Comparison of ENCODE assay signal across 26 cellular contexts in the genomic region with DNA sequence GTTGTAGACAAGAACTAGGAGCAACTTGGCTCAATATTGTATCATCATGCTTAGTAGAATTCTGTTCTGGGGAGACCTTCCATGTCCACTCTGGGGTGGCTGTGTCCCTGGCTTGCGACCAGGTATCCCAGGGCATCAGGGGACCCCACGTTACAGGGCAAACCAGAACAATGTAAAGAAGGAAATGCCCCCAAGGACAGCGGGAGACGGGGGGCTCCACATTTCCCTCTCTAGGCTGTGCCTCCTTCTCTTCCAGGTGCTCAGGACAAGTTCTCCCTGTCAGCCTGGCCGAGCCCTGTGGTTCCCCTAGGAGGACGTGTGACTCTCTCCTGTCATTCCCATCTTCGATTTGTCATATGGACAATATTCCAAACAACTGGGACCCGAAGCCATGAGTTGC. TPM values are rescaled to one million over a fixed set of nuclear protein-coding genes. Genes with fewer than 3 reads are reported as not detected.
"Had no signal": no experiment of that assay in that cellular context is flagged by ENCODE, and none has a peak within 500 bp of the region (broad histone marks: within the 10 kb centered on the region; RNA-seq: fewer than 3 reads in every experiment).

No MANE protein-coding gene starts in this region.

- H3K36me3 Mint-ChIP-seq: activated naive CD8-positive, alpha-beta T cell; stimulated activated naive B cell treated with anti-CD40 and anti-IgM and Interleukin-4, amounts not matched to agents 10 μg/mL and 1 μg/mL and 100 μg/mL, for 72 hours had no signal

- H3K4me3 Mint-ChIP-seq: activated naive CD8-positive, alpha-beta T cell; neural crest cell; T-helper 17 cell had no signal

- DNase-seq: activated CD4-positive, alpha-beta T cell treated with anti-CD3 and anti-CD28 coated beads for 48 hours; activated naive CD4-positive, alpha-beta T cell; amygdala; cerebellar nuclear complex; heart right ventricle; left colon; mesenchymal stem cell; mucosa of descending colon; posterior cingulate gyrus; sigmoid colon; stimulated activated CD4-positive, alpha-beta T cell treated with anti-CD3 and anti-CD28 coated beads, Interleukin-15, amount 100 ng/mL, for 24 hours; stimulated activated naive B cell treated with anti-CD40 and anti-IgM and Interleukin-4, amounts not matched to agents 10 μg/mL and 1 μg/mL and 100 μg/mL, for 72 hours; SW 1271; T-helper 17 cell; transverse colon; uterus had no signal

- ATAC-seq: heart right ventricle, left colon, mucosa of descending colon, T-helper 17 cell had no signal

- H3K27ac Mint-ChIP-seq: activated naive CD8-positive, alpha-beta T cell; T-helper 17 cell had no signal

- H3K9me3 Mint-ChIP-seq: activated T-helper 1 cell treated with anti-CD3 and anti-CD28 coated beads, Interleukin-12 subunit alpha, Interleukin-12 subunit beta, Interleukin-2, Interleukin-4 antibody, amounts not matched to agents 30 ng/mL and 10 ng/mL and 1 ng/mL, durations not matched to agents 14 hours and 24 hours and 36 hours; stimulated activated naive B cell treated with anti-CD40 and anti-IgM and Interleukin-4, amounts not matched to agents 10 μg/mL and 1 μg/mL and 100 μg/mL, for 72 hours had no signal

- H3K4me1 Mint-ChIP-seq: neural crest cell, T-helper 17 cell had no signal

RNA-seq across cellular contexts. Expression of gene LAIR2, which starts 30.8 kb away (rescaled TPM):
- total RNA-seq: bronchial epithelial cell, fibroblast of villous mesenchyme, left colon, mucosa of descending colon, neural crest cell, omental fat pad, renal cortical epithelial cell, sigmoid colon, smooth muscle cell, temporal lobe, uterus had no signal
- polyA plus RNA-seq: heart right ventricle, keratinocyte, smooth muscle cell had no signal

RNA-seq across cellular contexts. Expression of gene LILRA2, which starts 40.1 kb away (rescaled TPM):
- total RNA-seq: activated T-helper 1 cell treated with anti-CD3 and anti-CD28 coated beads, Interleukin-12 subunit alpha, Interleukin-12 subunit beta, Interleukin-2, Interleukin-4 antibody, amounts not matched to agents 30 ng/mL and 10 ng/mL and 1 ng/mL, durations not matched to agents 14 hours and 24 hours and 36 hours; bronchial epithelial cell; fibroblast of villous mesenchyme; neural crest cell; renal cortical epithelial cell; smooth muscle cell; temporal lobe had no signal
- polyA plus RNA-seq: keratinocyte, smooth muscle cell had no signal

RNA-seq across cellular contexts. Expression of gene LILRA1, which starts 60.0 kb away (rescaled TPM):
- total RNA-seq: activated T-helper 1 cell treated with anti-CD3 and anti-CD28 coated beads, Interleukin-12 subunit alpha, Interleukin-12 subunit beta, Interleukin-2, Interleukin-4 antibody, amounts not matched to agents 30 ng/mL and 10 ng/mL and 1 ng/mL, durations not matched to agents 14 hours and 24 hours and 36 hours; bronchial epithelial cell; fibroblast of villous mesenchyme; neural crest cell; renal cortical epithelial cell; smooth muscle cell had no signal
- polyA plus RNA-seq: keratinocyte, smooth muscle cell had no signal
